Comparison of ENCODE assay signal across 19 cellular contexts in the genomic region with DNA sequence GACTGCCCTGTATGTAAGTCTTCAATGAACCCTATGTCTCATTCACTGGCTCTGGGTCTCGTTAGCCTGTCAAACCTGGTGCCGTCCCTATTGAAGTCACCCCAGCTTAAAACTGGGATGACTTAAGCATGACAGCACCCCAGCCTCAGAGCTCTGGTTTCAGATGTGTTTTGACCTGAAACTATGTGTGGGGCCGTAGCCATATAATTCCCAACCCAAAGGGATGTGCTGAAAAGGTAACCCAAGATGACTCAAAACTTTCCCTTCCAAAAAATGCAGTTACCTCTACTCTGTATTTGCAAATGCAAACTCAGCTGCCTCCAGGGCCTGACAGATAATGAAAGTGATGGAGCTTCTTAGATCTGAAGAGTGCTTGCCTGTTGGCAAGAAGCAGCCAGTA.
DNase-seq lines count a peak whose midpoint lies in the region; ATAC-seq and TF ChIP-seq lines count a peak whose summit lies in the region.
"Had no signal": no experiment of that assay in that cellular context is flagged by ENCODE, and none has a peak within 500 bp of the region (broad histone marks: within the 10 kb centered on the region; RNA-seq: fewer than 3 reads in every experiment).

No MANE protein-coding gene starts in this region.

- no peak overlapping the region for H3K4me2 ChIP-seq in Karpas-422 (ENCODE audit: low read depth, low read length, poor library complexity, severe bottlenecking)

- no peaks in the 10 kb centered on the region for H4K20me1 ChIP-seq in Karpas-422 (ENCODE audit: insufficient read depth, low read depth, low read length)

- 0 out of 2 replicates have a peak, but pooled peaks cover 3% of the 10 kb centered on the region for H3K4me1 ChIP-seq in Karpas-422 (ENCODE audit: low read length)
- H3K4me1 ChIP-seq: left lung, spleen had no signal

- H3K4me1 Mint-ChIP-seq in stimulated activated memory B cell treated with anti-CD40 and anti-IgM and Interleukin-4, amounts not matched to agents 10 μg/mL and 1 μg/mL and 100 μg/mL, for 72 hours = peaks cover 2% of the 10 kb centered on the region
- H3K4me1 Mint-ChIP-seq: activated naive CD8-positive, alpha-beta T cell treated with anti-CD3 and anti-CD28 coated beads, Interleukin-2, amount 10 ng/mL, durations not matched to agents 7 days and 5 days had no signal

- no peak overlapping the region for H3K4me3 ChIP-seq in Karpas-422 (ENCODE audit: low read length)
- H3K4me3 ChIP-seq: cardiac muscle cell, left lung, spleen had no signal

- no peaks in the 10 kb centered on the region for H3K36me3 ChIP-seq in Karpas-422 (ENCODE audit: insufficient read depth, low read length)
- H3K36me3 ChIP-seq: cardiac muscle cell, left lung, spleen had no signal

- ATAC-seq in GM19035 (IDR thresholded peaks at IDR 0.05; ENCODE audit: unreplicated experiment) = peak; percentile 70
- ATAC-seq in HG02610 (IDR thresholded peaks at IDR 0.05; ENCODE audit: unreplicated experiment) = peak; percentile 72
- ATAC-seq in HG03565 (IDR thresholded peaks at IDR 0.05; ENCODE audit: unreplicated experiment) = peak; percentile 59
- no peak for ATAC-seq in stimulated activated memory B cell treated with anti-CD40 and anti-IgM and Interleukin-4, amounts not matched to agents 10 μg/mL and 1 μg/mL and 100 μg/mL, for 72 hours
- ATAC-seq: left lung had no signal

- H2AFZ ChIP-seq in Karpas-422 (ENCODE audit: low read length) = no peak overlapping the region

- no peak overlapping the region for H3K9ac ChIP-seq in Karpas-422 (ENCODE audit: low read length)

- no peak overlapping the region for H3K27ac ChIP-seq in Karpas-422 (ENCODE audit: low read length)
- H3K27ac ChIP-seq: cardiac muscle cell, left lung, spleen had no signal

- H3K4me3 Mint-ChIP-seq in stimulated activated memory B cell treated with anti-CD40 and anti-IgM and Interleukin-4, amounts not matched to agents 10 μg/mL and 1 μg/mL and 100 μg/mL, for 72 hours = no peak overlapping the region
- H3K4me3 Mint-ChIP-seq: activated CD4-positive, alpha-beta T cell treated with anti-CD3 and anti-CD28 coated beads, Interleukin-2, amount 10 ng/mL, durations not matched to agents 7 days and 5 days; activated naive CD8-positive, alpha-beta T cell treated with anti-CD3 and anti-CD28 coated beads, Interleukin-2, amount 10 ng/mL, durations not matched to agents 7 days and 5 days had no signal

- H3K9me3 Mint-ChIP-seq in stimulated activated memory B cell treated with anti-CD40 and anti-IgM and Interleukin-4, amounts not matched to agents 10 μg/mL and 1 μg/mL and 100 μg/mL, for 72 hours = peaks cover under 1% of the 10 kb centered on the region
- H3K9me3 Mint-ChIP-seq: activated CD4-positive, alpha-beta T cell treated with anti-CD3 and anti-CD28 coated beads, Interleukin-2, amount 10 ng/mL, durations not matched to agents 7 days and 5 days had no signal

- no peaks in the 10 kb centered on the region for H3K9me3 ChIP-seq in Karpas-422 (ENCODE audit: low read length)
- H3K9me3 ChIP-seq: left lung had no signal

- no peaks in the 10 kb centered on the region for H3K27me3 ChIP-seq in Karpas-422 (ENCODE audit: low read length)
- H3K27me3 ChIP-seq: cardiac muscle cell, left lung, spleen had no signal

- in situ Hi-C loops in GM13977 (cut with MboI; ENCODE audit: low pct_unique_long_range_greater_than_20kb, low sequenced_read_pairs, unreplicated experiment) = no loop called here

- no peaks in the 10 kb centered on the region for H3K79me2 ChIP-seq in Karpas-422 (ENCODE audit: low read length)

- no peak for TF ChIP-seq CTCF in GM13977 (IDR thresholded peaks at IDR 0.05; ENCODE audit: extremely low read depth, insufficient read depth, missing control alignments)

- no peak overlapping the region for H3K27ac Mint-ChIP-seq in stimulated activated memory B cell treated with anti-CD40 and anti-IgM and Interleukin-4, amounts not matched to agents 10 μg/mL and 1 μg/mL and 100 μg/mL, for 72 hours
- H3K27ac Mint-ChIP-seq: activated CD4-positive, alpha-beta T cell treated with anti-CD3 and anti-CD28 coated beads, Interleukin-2, amount 10 ng/mL, durations not matched to agents 7 days and 5 days; activated naive CD8-positive, alpha-beta T cell treated with anti-CD3 and anti-CD28 coated beads, Interleukin-2, amount 10 ng/mL, durations not matched to agents 7 days and 5 days had no signal

- H3K9me2 ChIP-seq in Karpas-422 (replicated peaks; ENCODE audit: insufficient read depth, low read length) = no peaks in the 10 kb centered on the region

- H3K36me3 Mint-ChIP-seq in stimulated activated memory B cell treated with anti-CD40 and anti-IgM and Interleukin-4, amounts not matched to agents 10 μg/mL and 1 μg/mL and 100 μg/mL, for 72 hours = no peaks in the 10 kb centered on the region
- H3K36me3 Mint-ChIP-seq: activated naive CD8-positive, alpha-beta T cell treated with anti-CD3 and anti-CD28 coated beads, Interleukin-2, amount 10 ng/mL, durations not matched to agents 7 days and 5 days had no signal

- H3K27me3 Mint-ChIP-seq in stimulated activated memory B cell treated with anti-CD40 and anti-IgM and Interleukin-4, amounts not matched to agents 10 μg/mL and 1 μg/mL and 100 μg/mL, for 72 hours = no peaks in the 10 kb centered on the region
- H3K27me3 Mint-ChIP-seq: activated CD4-positive, alpha-beta T cell treated with anti-CD3 and anti-CD28 coated beads, Interleukin-2, amount 10 ng/mL, durations not matched to agents 7 days and 5 days; activated naive CD8-positive, alpha-beta T cell treated with anti-CD3 and anti-CD28 coated beads, Interleukin-2, amount 10 ng/mL, durations not matched to agents 7 days and 5 days had no signal

- peak; percentile 42 for DNase-seq in GM13977 (ENCODE audit: low spot score)
- no peak for DNase-seq in DMS53 treated with DMSO at 0.1 percent for 48 hours (lab: John Stamatoyannopoulos, UW; ENCODE audit: unreplicated experiment)
- no peak for DNase-seq in occipital lobe (lab: John Stamatoyannopoulos, UW)
- DNase-seq in Karpas-422 = no peak
- DNase-seq: activated CD4-positive, alpha-beta T cell treated with anti-CD3 and anti-CD28 coated beads, Interleukin-2, amount 10 ng/mL, durations not matched to agents 7 days and 5 days; activated naive CD8-positive, alpha-beta T cell treated with anti-CD3 and anti-CD28 coated beads, Interleukin-2, amount 10 ng/mL, durations not matched to agents 7 days and 5 days; activated T-cell treated with anti-CD3 and anti-CD28 coated beads, Interleukin-2, amount 50 U/mL, for 1 hour; AML-193; effector memory CD4-positive, alpha-beta T cell; left lung; MV-4-11; NK-92 treated with Interleukin-12 subunit alpha and Interleukin-12 subunit beta, amount 100 ng/mL, for 24 hours; spleen; T-helper 9 cell had no signal
